Comparison of ENCODE assay signal across 8 cellular contexts in the genomic region with DNA sequence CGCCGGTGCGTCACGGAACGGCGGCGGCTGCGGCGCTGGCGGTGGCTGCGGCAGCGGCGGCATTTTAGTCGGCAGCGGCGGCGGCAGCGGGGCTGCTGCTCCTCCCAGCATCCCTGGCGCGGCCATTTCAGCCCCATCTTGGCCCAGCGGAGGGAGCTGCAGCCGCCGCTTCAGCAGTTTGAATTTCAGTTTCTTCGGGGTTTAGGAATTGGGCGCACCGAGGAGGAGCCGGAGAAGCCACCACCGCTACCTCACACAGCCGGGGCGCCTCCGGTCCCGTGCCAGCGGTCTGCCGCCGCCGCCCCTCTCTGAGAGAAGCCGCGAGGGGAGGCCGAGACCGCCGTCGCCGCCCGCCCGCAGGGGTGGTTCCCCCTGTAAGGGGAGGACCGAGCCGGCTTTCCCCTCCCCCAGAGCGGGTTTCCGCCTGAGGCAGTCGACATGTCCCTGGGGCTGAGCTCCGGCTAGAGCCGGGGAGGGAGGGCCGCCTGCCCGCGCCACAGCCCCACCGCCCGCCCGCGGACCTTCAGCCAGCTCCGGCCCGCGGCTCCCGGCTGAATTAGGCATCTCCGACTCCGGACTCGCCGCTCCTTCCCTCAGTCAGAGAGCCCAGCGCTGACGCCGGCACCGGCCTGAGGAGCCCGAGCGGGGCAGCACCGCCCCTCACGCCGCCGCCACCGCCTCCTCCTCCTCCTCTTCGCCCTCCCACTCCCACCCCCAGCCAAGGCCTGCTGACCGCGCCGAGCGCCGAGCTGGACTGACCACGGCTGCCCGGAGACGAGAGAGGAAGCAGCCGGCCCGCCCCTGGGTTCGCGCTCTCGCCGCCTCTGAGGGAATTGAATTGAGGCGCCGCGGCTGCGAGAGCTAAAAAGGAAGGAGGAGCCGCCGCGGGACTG. TPM values are rescaled to one million over a fixed set of nuclear protein-coding genes. Genes with fewer than 3 reads are reported as not detected.
DNase-seq lines count a peak whose midpoint lies in the region; ATAC-seq and TF ChIP-seq lines count a peak whose summit lies in the region.

A gene (plus strand): TSS at position 67 of the 893 bp plus-strand sequence. CDS start 1,053 bp downstream, outside the sequence.

- peak within 1 kb of the TSS; percentile 69 for H3K4me3 ChIP-seq in PC-9

- ATAC-seq in GM21528 (IDR thresholded peaks at IDR 0.05; ENCODE audit: low FRiP score, unreplicated experiment) (peak; percentile 67), esophagus mucosa (peak; percentile 75)
- ATAC-seq in activated T-cell treated with anti-CD3 and anti-CD28 coated beads, Interleukin-2, amount 50 U/mL, for 4 hours, result peak; percentile 77 to 78

- CTCF ChIA-PET in PC-9 (lab: Charles Lee), result interaction anchor here (0.5 to 1.4 kb wide), 5 partner anchors 59 to 169 kb away, joined by 4 to 15 read pairs (median 5); no protein-coding TSS in a partner anchor

- H3K9me3 ChIP-seq in PC-9 (ENCODE audit: insufficient read depth, low read depth), result no peaks in the 10 kb centered on the region

- H3K4me3 Mint-ChIP-seq in activated T-cell treated with anti-CD3 and anti-CD28 coated beads, Interleukin-2, amount 50 U/mL, for 4 hours, result peak within 1 kb of the TSS; percentile 97

- no peaks in the 10 kb centered on the region for H3K27me3 ChIP-seq in PC-9 (ENCODE audit: insufficient read depth, low read depth)

- peaks cover 14% of the 10 kb centered on the region for H3K36me3 Mint-ChIP-seq in activated T-cell treated with anti-CD3 and anti-CD28 coated beads, Interleukin-2, amount 50 U/mL, for 4 hours (ENCODE audit: insufficient read depth)

- H3F3A ChIP-seq in PC-9 (ENCODE audit: insufficient read depth, low read depth), result peaks cover 30% of the 10 kb centered on the region

- no peaks in the 10 kb centered on the region; the same call in 1 of the 2 replicates for H3K9me2 ChIP-seq in PC-9 (ENCODE audit: insufficient read depth)

- H4K20me1 ChIP-seq in PC-9 (ENCODE audit: insufficient read depth), result peaks cover 43% of the 10 kb centered on the region

- intact Hi-C loops in PC-9 (cut with micrococcal nuclease; ENCODE audit: unreplicated experiment), result loop anchor here (1.0 to 5.0 kb wide), 7 partner anchors 38 to 170 kb away; a partner anchor contains a TSS

- POLR2A ChIA-PET in PC-9 (lab: Charles Lee; ENCODE audit: unreplicated experiment), result interaction anchor here (0.6 to 0.9 kb wide), 13 partner anchors 26 to 682 kb away, joined by 3 to 16 read pairs (median 5); no protein-coding TSS in a partner anchor

- peak within 1 kb of the TSS; percentile 97 for H3K27ac ChIP-seq in PC-9

- peaks cover 26% of the 10 kb centered on the region for H3K4me1 Mint-ChIP-seq in activated T-cell treated with anti-CD3 and anti-CD28 coated beads, Interleukin-2, amount 50 U/mL, for 4 hours (ENCODE audit: low read depth)

- TF ChIP-seq CTCF in PC-9 (conservative IDR thresholded peaks at IDR 0.05), result 0 out of 2 replicates have a peak, but pooled peaks have one; percentile 18

- peaks cover 17% of the 10 kb centered on the region for H3K4me1 ChIP-seq in PC-9 (replicated peaks; ENCODE audit: insufficient read depth)

- H3K27me3 Mint-ChIP-seq in activated T-cell treated with anti-CD3 and anti-CD28 coated beads, Interleukin-2, amount 50 U/mL, for 4 hours (ENCODE audit: low read depth), result no peaks in the 10 kb centered on the region

- BruUV-seq in PC-9 (replicated peaks; lab: Mats Ljungman, UMichigan), result no TSS peak

- peaks cover 12% of the 10 kb centered on the region; the same call in 1 of the 2 replicates for H3K36me3 ChIP-seq in PC-9 (ENCODE audit: low read depth)

- H3K4me2 ChIP-seq in PC-9, result peak within 1 kb of the TSS; percentile 81

- H2AFZ ChIP-seq in PC-9, result peak within 1 kb of the TSS; percentile 87

- H3K79me2 ChIP-seq in PC-9 (ENCODE audit: low read depth), result peaks cover 59% of the 10 kb centered on the region

- DNase-seq in DMS53 treated with DMSO at 0.1 percent for 48 hours (lab: John Stamatoyannopoulos, UW; ENCODE audit: unreplicated experiment) (peak; percentile 69), HuH-7.5 (ENCODE audit: low spot score) (peak; percentile 81), PC-9 (peak; percentile 79 to 97), myocyte (ENCODE audit: low read depth) (peak; percentile 94)
- peak; percentile 88 for DNase-seq in activated T-cell treated with anti-CD3 and anti-CD28 coated beads, Interleukin-2, amount 50 U/mL, for 4 hours
- peak; percentile 90 to 93 for DNase-seq in stimulated activated CD8-positive, alpha-beta memory T cell treated with anti-CD3 and anti-CD28 coated beads, Interleukin-7, amount 100 ng/mL, for 48 hours (ENCODE audit: extremely low read depth in 1 of 2, low read depth in 1 of 2)

- H3K9me3 Mint-ChIP-seq in activated T-cell treated with anti-CD3 and anti-CD28 coated beads, Interleukin-2, amount 50 U/mL, for 4 hours, result no peaks in the 10 kb centered on the region

RNA-seq across cellular contexts. Expression of the gene that starts here (rescaled TPM):
- total RNA-seq in PC-9 (2021), result 20.5 and 32.0 TPM in 2 replicates
- 10 to 100 TPM; 19.5 to 20.9 (median 20.6) TPM for total RNA-seq in activated T-cell treated with anti-CD3 and anti-CD28 coated beads, Interleukin-2, amount 50 U/mL, for 4 hours
- total RNA-seq in esophagus mucosa, result 28.1 TPM
- 12.7 and 15.1 TPM in 2 replicates for total RNA-seq in myocyte
- 19.4 TPM for polyA plus RNA-seq in myocyte (2012)

Comparison
In these comparisons a context has a peak if more than half of its experiments do, and no peak if none do; other contexts are left out.
1. Peak in every context shown above with its lines: DNase-seq, ATAC-seq, H3K4me3 ChIP-seq and H3K27ac ChIP-seq.